In the genomic region with DNA sequence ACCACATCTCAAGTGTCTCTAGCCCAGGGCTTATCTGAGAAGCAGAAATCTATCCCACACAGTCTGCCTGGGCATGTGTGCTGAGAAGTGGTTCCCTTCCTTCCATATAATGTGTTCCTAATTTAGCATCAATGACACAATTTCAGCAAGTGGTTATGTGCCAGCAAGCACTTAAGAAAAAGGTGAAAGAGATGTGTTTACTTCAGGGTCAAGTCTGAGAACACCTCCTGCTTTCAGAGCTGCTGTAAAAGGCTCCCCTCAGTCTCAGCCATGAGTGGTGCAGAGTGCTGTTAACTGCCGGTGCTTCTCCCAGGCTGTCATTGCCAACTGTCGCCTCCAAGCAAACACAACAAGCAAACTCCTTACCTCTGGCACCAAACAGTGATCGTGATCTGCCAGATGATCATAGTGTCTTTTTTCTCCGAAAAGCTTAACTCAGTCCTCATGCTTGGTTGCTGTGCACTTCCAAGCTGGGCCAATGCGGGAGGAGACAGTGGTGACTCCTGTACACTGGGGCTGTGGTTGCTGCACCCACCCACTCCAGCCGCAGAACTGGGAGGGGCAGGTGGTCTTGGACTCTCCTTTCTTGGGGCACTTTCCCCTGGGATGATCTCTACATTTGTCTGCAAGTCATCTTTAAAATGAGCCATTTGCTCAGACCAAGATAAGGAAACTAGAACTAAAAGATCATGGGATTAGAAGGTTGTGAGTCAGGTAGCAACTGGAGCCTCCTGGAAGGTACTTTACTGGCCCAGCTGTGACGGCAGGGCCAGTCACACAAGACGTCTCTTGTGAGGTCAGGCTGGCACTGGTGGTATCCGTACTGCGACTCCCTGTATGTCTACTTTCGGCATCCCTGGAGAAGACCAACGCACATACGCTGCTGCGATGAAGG, we compare ENCODE assay signal across 14 cellular contexts. TPM values are rescaled to one million over a fixed set of nuclear protein-coding genes. Genes with fewer than 3 reads are reported as not detected.
DNase-seq lines count a peak whose midpoint lies in the region; ATAC-seq and TF ChIP-seq lines count a peak whose summit lies in the region.
"Had no signal": no experiment of that assay in that cellular context is flagged by ENCODE, and none has a peak within 500 bp of the region (broad histone marks: within the 10 kb centered on the region; RNA-seq: fewer than 3 reads in every experiment).

No MANE protein-coding gene starts in this region.

- no peaks in the 10 kb centered on the region for H3K79me2 ChIP-seq in MM.1S (ENCODE audit: low read length)

- H3K4me1 Mint-ChIP-seq in type B pancreatic cell (ENCODE audit: unreplicated experiment): peaks cover 3% of the 10 kb centered on the region

- H4K20me1 ChIP-seq in MM.1S (ENCODE audit: insufficient read depth, low read length): no peaks in the 10 kb centered on the region

- no peak overlapping the region for H3K4me2 ChIP-seq in MM.1S (ENCODE audit: low read depth, low read length)

- TF ChIP-seq CTCF in right atrium auricular region (IDR thresholded peaks at IDR 0.05) (no peak), MM.1S (IDR thresholded peaks at IDR 0.05; ENCODE audit: low read length) (no peak), type B pancreatic cell (conservative IDR thresholded peaks at IDR 0.05) (no peak)

- H3K36me3 Mint-ChIP-seq in activated naive CD4-positive, alpha-beta T cell treated with anti-CD3 and anti-CD28 coated beads, Interleukin-2, amount 50 U/mL, for 72 hours: peaks cover 32 to 50% of the 10 kb centered on the region in 2 donors
- H3K36me3 Mint-ChIP-seq in type B pancreatic cell: peaks cover 57% of the 10 kb centered on the region

- H3K27ac ChIP-seq in right atrium auricular region (peak overlapping the region; percentile 58 to 60), MM.1S (ENCODE audit: low read length) (no peak overlapping the region)

- H3K27me3 Mint-ChIP-seq in type B pancreatic cell: no peaks in the 10 kb centered on the region

- no peak overlapping the region for H2AFZ ChIP-seq in MM.1S (ENCODE audit: low read length)

- no peak overlapping the region for H3K9ac ChIP-seq in MM.1S (ENCODE audit: low read length)

- DNase-seq in Right ventricle myocardium inferior (ENCODE audit: missing footprints): no peak
- no peak for DNase-seq in cardiac septum (ENCODE audit: low spot score)
- no peak for DNase-seq in activated naive CD4-positive, alpha-beta T cell treated with anti-CD3 and anti-CD28 coated beads, Interleukin-2, amount 50 U/mL, for 72 hours (ENCODE audit: low spot score in 2 of 2)
- DNase-seq in right atrium auricular region (ENCODE audit: low spot score): no peak
- DNase-seq in MM.1S: no peak
- no peak for DNase-seq in type B pancreatic cell (ENCODE audit: extremely low spot score, unreplicated experiment)
- no peak for DNase-seq in COLO668 (lab: John Stamatoyannopoulos, UW; ENCODE audit: unreplicated experiment)
- DNase-seq: activated CD4-positive, CD25-positive, alpha-beta regulatory T cell treated with anti-CD3 and anti-CD28 coated beads, Interleukin-2, amount 50 U/mL, for 72 hours; BE2C; gastrocnemius medialis; GDM1; NCI-H82; stimulated activated CD4-positive, alpha-beta T cell treated with anti-CD3 and anti-CD28 coated beads, Interleukin-15, amount 100 ng/mL, for 24 hours had no signal

- H3K27ac Mint-ChIP-seq in activated naive CD4-positive, alpha-beta T cell treated with anti-CD3 and anti-CD28 coated beads, Interleukin-2, amount 50 U/mL, for 72 hours: peak overlapping the region; percentile 60 to 95
- no peak overlapping the region for H3K27ac Mint-ChIP-seq in type B pancreatic cell

- H3K9me3 Mint-ChIP-seq in activated naive CD4-positive, alpha-beta T cell treated with anti-CD3 and anti-CD28 coated beads, Interleukin-2, amount 50 U/mL, for 72 hours: no peaks in the 10 kb centered on the region
- no peaks in the 10 kb centered on the region for H3K9me3 Mint-ChIP-seq in type B pancreatic cell

- H3K4me1 ChIP-seq in right atrium auricular region: peaks cover 0 to 15% of the 10 kb centered on the region in 2 donors
- no peaks in the 10 kb centered on the region for H3K4me1 ChIP-seq in MM.1S (ENCODE audit: low read length)
- H3K4me1 ChIP-seq: gastrocnemius medialis had no signal

- no peaks in the 10 kb centered on the region for H3K9me3 ChIP-seq in right atrium auricular region
- no peaks in the 10 kb centered on the region for H3K9me3 ChIP-seq in MM.1S (replicated peaks; ENCODE audit: insufficient read depth, low read length)
- H3K9me3 ChIP-seq: BE2C, gastrocnemius medialis had no signal

- peak; percentile 70 for ATAC-seq in Right ventricle myocardium inferior
- ATAC-seq in activated naive CD4-positive, alpha-beta T cell treated with anti-CD3 and anti-CD28 coated beads, Interleukin-2, amount 50 U/mL, for 72 hours: peak in 1 of 2 donors; percentile 21
- no peak for ATAC-seq in GM21423 (IDR thresholded peaks at IDR 0.05; ENCODE audit: unreplicated experiment)
- ATAC-seq: gastrocnemius medialis had no signal

- intact Hi-C loops in Right ventricle myocardium inferior (cut with DNase I): no loop called here
- intact Hi-C loops in cardiac septum (cut with DNase I): no loop called here

- H3K4me3 ChIP-seq in right atrium auricular region: no peak overlapping the region
- H3K4me3 ChIP-seq in MM.1S (ENCODE audit: low read length): no peak overlapping the region
- H3K4me3 ChIP-seq: gastrocnemius medialis had no signal

- no peak overlapping the region for H3K4me3 Mint-ChIP-seq in type B pancreatic cell

- no peaks in the 10 kb centered on the region for H3F3A ChIP-seq in MM.1S (ENCODE audit: insufficient read depth, low read length)

- H3K27me3 ChIP-seq in right atrium auricular region: no peaks in the 10 kb centered on the region
- no peaks in the 10 kb centered on the region for H3K27me3 ChIP-seq in MM.1S (replicated peaks; ENCODE audit: insufficient read depth, low read length)
- H3K27me3 ChIP-seq: BE2C, gastrocnemius medialis had no signal

- no peaks in the 10 kb centered on the region for H3K9me2 ChIP-seq in MM.1S (replicated peaks; ENCODE audit: insufficient read depth, low read length)

- H3K36me3 ChIP-seq in right atrium auricular region: peaks cover 77% of the 10 kb centered on the region
- no peaks in the 10 kb centered on the region for H3K36me3 ChIP-seq in MM.1S (replicated peaks; ENCODE audit: insufficient read depth, low read length)

RNA-seq across cellular contexts. Expression of a gene that starts 32.4 kb away (rescaled TPM):
- 298 TPM for total RNA-seq in Right ventricle myocardium inferior
- total RNA-seq in cardiac septum: 192 TPM
- total RNA-seq in activated naive CD4-positive, alpha-beta T cell treated with anti-CD3 and anti-CD28 coated beads, Interleukin-2, amount 50 U/mL, for 72 hours: 100 to 1,000 TPM; 220 to 337 TPM
- total RNA-seq in right atrium auricular region: 100 to 1,000 TPM; 148 to 256 TPM
- total RNA-seq in type B pancreatic cell (ENCODE audit: low replicate concordance): 374 and 695 TPM in 2 replicates
